ENCODE assay signal across 8 cellular contexts in the genomic region with DNA sequence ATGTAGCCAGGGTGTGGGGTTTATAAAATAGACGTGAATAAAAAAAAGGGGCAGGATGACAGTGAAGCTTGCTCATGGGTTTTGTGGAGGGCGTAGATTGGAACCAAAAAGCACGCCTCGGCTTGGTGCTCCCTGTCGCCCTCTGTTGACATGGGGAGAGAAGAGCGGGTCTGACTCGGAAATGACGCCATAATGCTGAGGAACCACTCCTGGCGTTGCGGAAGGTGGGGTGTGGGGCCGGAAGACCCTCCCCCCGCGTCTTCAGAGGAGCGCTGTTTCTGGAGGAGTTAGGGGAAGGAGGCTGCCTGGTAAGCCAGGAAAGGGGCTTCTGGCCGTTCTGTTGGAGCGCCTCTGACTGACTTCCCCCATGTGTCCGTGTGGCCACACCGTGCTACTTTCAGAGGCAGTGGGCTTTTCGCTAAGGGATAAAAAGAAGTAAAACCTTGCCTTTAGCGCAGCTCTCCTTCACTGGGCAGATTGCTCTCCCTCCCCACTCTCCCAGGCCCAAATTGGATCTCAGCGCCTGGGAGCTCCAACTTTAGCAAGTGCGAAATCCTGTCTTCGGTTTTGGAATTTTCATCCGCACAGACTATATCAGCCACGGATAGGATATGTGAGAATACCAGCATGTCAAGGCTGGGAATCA. TPM values are rescaled to one million over a fixed set of nuclear protein-coding genes. Genes with fewer than 3 reads are reported as not detected.
DNase-seq lines count a peak whose midpoint lies in the region; ATAC-seq and TF ChIP-seq lines count a peak whose summit lies in the region.

No MANE protein-coding gene starts in this region.

- TF ChIP-seq RAD21 in Ishikawa (IDR thresholded peaks at IDR 0.05; ENCODE audit: low read depth): peak; percentile 47

- TF ChIP-seq EP300 in Ishikawa (IDR thresholded peaks at IDR 0.05; ENCODE audit: borderline replicate concordance): no peak

- peak overlapping the region; percentile 10 to 63 for H3K27ac ChIP-seq in thoracic aorta

- peaks cover 31% of the 10 kb centered on the region for H3K4me1 Mint-ChIP-seq in activated naive CD4-positive, alpha-beta T cell treated with anti-CD3 and anti-CD28 coated beads, Interleukin-2, amount 50 U/mL, for 24 hours
- H3K4me1 Mint-ChIP-seq in glutamatergic neuron (ENCODE audit: low read depth, unreplicated experiment): no peaks in the 10 kb centered on the region

- peak overlapping the region; percentile 78 for H3K4me3 ChIP-seq in thoracic aorta

- H3K4me1 ChIP-seq in thoracic aorta (ENCODE audit: control insufficient read depth in 1 of 2, low read depth in 2 of 2): peaks cover 0 to 7% of the 10 kb centered on the region in 2 donors

- in situ Hi-C loops in SK-MEL-5 (cut with HindIII; ENCODE audit: low pct_unique_long_range_greater_than_20kb, low sequenced_read_pairs): no loop called here

- H3K27me3 Mint-ChIP-seq in activated naive CD4-positive, alpha-beta T cell treated with anti-CD3 and anti-CD28 coated beads, Interleukin-2, amount 50 U/mL, for 24 hours: no peaks in the 10 kb centered on the region
- no peaks in the 10 kb centered on the region for H3K27me3 Mint-ChIP-seq in glutamatergic neuron (ENCODE audit: unreplicated experiment)

- TF ChIP-seq CTCF in glutamatergic neuron (IDR thresholded peaks at IDR 0.05; ENCODE audit: partially characterized antibody, unreplicated experiment) (peak; percentile 66), omental fat pad (IDR thresholded peaks at IDR 0.05) (peak in 1 of 3 donors; percentile 12), thoracic aorta (IDR thresholded peaks at IDR 0.05) (peak; percentile 55)

- no peaks in the 10 kb centered on the region for H3K27me3 ChIP-seq in thoracic aorta (replicated peaks; ENCODE audit: insufficient read depth)

- H3K9me3 ChIP-seq in thoracic aorta: no peaks in the 10 kb centered on the region

- peak overlapping the region; percentile 90 for H3K27ac Mint-ChIP-seq in activated naive CD4-positive, alpha-beta T cell treated with anti-CD3 and anti-CD28 coated beads, Interleukin-2, amount 50 U/mL, for 24 hours
- peak overlapping the region; percentile 14 for H3K27ac Mint-ChIP-seq in glutamatergic neuron (ENCODE audit: unreplicated experiment)

- H3K4me3 Mint-ChIP-seq in activated naive CD4-positive, alpha-beta T cell treated with anti-CD3 and anti-CD28 coated beads, Interleukin-2, amount 50 U/mL, for 24 hours: peak overlapping the region; percentile 90
- H3K4me3 Mint-ChIP-seq in glutamatergic neuron (ENCODE audit: unreplicated experiment): peak overlapping the region; percentile 98

- no peaks in the 10 kb centered on the region for H3K9me3 Mint-ChIP-seq in activated naive CD4-positive, alpha-beta T cell treated with anti-CD3 and anti-CD28 coated beads, Interleukin-2, amount 50 U/mL, for 24 hours
- H3K9me3 Mint-ChIP-seq in glutamatergic neuron (ENCODE audit: unreplicated experiment): no peaks in the 10 kb centered on the region

- ATAC-seq in GM21447 (IDR thresholded peaks at IDR 0.05; ENCODE audit: unreplicated experiment): peak; percentile 89
- ATAC-seq in omental fat pad (ENCODE audit: low FRiP score): peak; percentile 98
- peak; percentile 87 for ATAC-seq in thoracic aorta (ENCODE audit: insufficient number of reproducible peaks, low FRiP score, low read depth)

- H3K36me3 Mint-ChIP-seq in activated naive CD4-positive, alpha-beta T cell treated with anti-CD3 and anti-CD28 coated beads, Interleukin-2, amount 50 U/mL, for 24 hours: peaks cover 12% of the 10 kb centered on the region
- no peaks in the 10 kb centered on the region for H3K36me3 Mint-ChIP-seq in glutamatergic neuron (ENCODE audit: unreplicated experiment)

- H3K36me3 ChIP-seq in thoracic aorta: peaks cover 3% of the 10 kb centered on the region

- DNase-seq in DMS153 treated with DMSO at 0.1 percent for 48 hours (lab: John Stamatoyannopoulos, UW; ENCODE audit: unreplicated experiment) (peak; percentile 45), SK-MEL-5 (ENCODE audit: low read depth, low spot score) (peak; percentile 91), glutamatergic neuron (peak; percentile 83), omental fat pad (ENCODE audit: low spot score) (peak; percentile 43), thoracic aorta (ENCODE audit: low spot score) (peak; percentile 49)

TF ChIP-seq in Ishikawa, 13 proteins besides CTCF, POLR2A, EP300 and RAD21:
- TF ChIP-seq ZBTB7A (IDR thresholded peaks at IDR 0.05; ENCODE audit: low read depth) (peak; percentile 75; the same call in 1 of the 2 replicates), CREB1 (IDR thresholded peaks at IDR 0.05; ENCODE audit: low read depth) (peak; percentile 85), TEAD4 (IDR thresholded peaks at IDR 0.05) (peak; percentile 37), TCF12 (IDR thresholded peaks at IDR 0.05; ENCODE audit: low read depth) (peak; percentile 66; the same call in 1 of the 2 replicates), CEBPB (IDR thresholded peaks at IDR 0.05) (no peak), FOXM1 (IDR thresholded peaks at IDR 0.05; ENCODE audit: borderline replicate concordance, low read depth) (no peak), EGR1 (IDR thresholded peaks at IDR 0.05) (no peak), YY1 (IDR thresholded peaks at IDR 0.05; ENCODE audit: low read depth) (peak; percentile 64; the same call in 1 of the 2 replicates), NFIC (IDR thresholded peaks at IDR 0.05) (no peak), REST (IDR thresholded peaks at IDR 0.05; ENCODE audit: low read depth) (no peak), MAX (IDR thresholded peaks at IDR 0.05) (peak; percentile 89), TAF1 (IDR thresholded peaks at IDR 0.05; ENCODE audit: low read depth) (peak; percentile 88)
- TF ChIP-seq, protein P1, sequence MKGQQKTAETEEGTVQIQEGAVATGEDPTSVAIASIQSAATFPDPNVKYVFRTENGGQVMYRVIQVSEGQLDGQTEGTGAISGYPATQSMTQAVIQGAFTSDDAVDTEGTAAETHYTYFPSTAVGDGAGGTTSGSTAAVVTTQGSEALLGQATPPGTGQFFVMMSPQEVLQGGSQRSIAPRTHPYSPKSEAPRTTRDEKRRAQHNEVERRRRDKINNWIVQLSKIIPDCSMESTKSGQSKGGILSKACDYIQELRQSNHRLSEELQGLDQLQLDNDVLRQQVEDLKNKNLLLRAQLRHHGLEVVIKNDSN (IDR thresholded peaks at IDR 0.05): no peak

RNA-seq across cellular contexts. Expression of gene PLEKHA3, which starts 42.8 kb away (rescaled TPM):
- 12.4 and 14.0 TPM in 2 replicates for total RNA-seq in SK-MEL-5 (2014; rRNA removed; shearing (Covaris generic))
- 6.0 and 9.4 TPM in 2 replicates for polyA plus RNA-seq in SK-MEL-5 (2015; cell fraction: cytosol; rRNA removed)
- polyA plus RNA-seq in SK-MEL-5 (2015; cell fraction: nucleus; rRNA removed): 4.9 and 7.0 TPM in 2 replicates
- total RNA-seq in glutamatergic neuron (ENCODE audit: unreplicated experiment): 26.3 TPM
- total RNA-seq in omental fat pad: 10 to 100 TPM in 3 of 4 donors, 1 to 10 TPM in 1; 9.4 to 13.2 (median 11.2) TPM
- total RNA-seq in thoracic aorta: 10 to 100 TPM in 1 of 2 donors, 1 to 10 TPM in 1; 9.7 to 22.5 TPM

RNA-seq across cellular contexts. Expression of gene FKBP7, which starts 44.7 kb away (rescaled TPM):
- 31.2 and 33.5 TPM in 2 replicates for total RNA-seq in SK-MEL-5 (2014; rRNA removed; shearing (Covaris generic))
- 19.1 and 19.8 TPM in 2 replicates for polyA plus RNA-seq in SK-MEL-5 (2015; cell fraction: cytosol; rRNA removed)
- 3.7 and 6.4 TPM in 2 replicates for polyA plus RNA-seq in SK-MEL-5 (2015; cell fraction: nucleus; rRNA removed)
- total RNA-seq in glutamatergic neuron (ENCODE audit: unreplicated experiment) (21.2 TPM), omental fat pad (10 to 100 TPM in 3 of 4 donors, 1 to 10 TPM in 1; 6.8 to 17.5 (median 15.3) TPM), thoracic aorta (10 to 100 TPM; 20.1 to 21.8 TPM)

Comparison
In these comparisons a context has a peak if more than half of its experiments do, and no peak if none do; other contexts are left out.
1. Peak in every context shown above with its lines: DNase-seq, ATAC-seq, H3K4me3 ChIP-seq and H3K27ac ChIP-seq.